19 cellular contexts compared by ENCODE assay signal in genomic region chr12:42957136-42957535, GRCh38.
DNase-seq lines count a peak whose midpoint lies in the region; ATAC-seq and TF ChIP-seq lines count a peak whose summit lies in the region.
"Had no signal": no experiment of that assay in that cellular context is flagged by ENCODE, and none has a peak within 500 bp of the region (broad histone marks: within the 10 kb centered on the region; RNA-seq: fewer than 3 reads in every experiment).

No MANE protein-coding gene starts in this region.

- CTCF ChIA-PET in CD8-positive, alpha-beta memory T cell (lab: Charles Lee), result no interaction called here

- DNase-seq in DMS 273 (lab: John Stamatoyannopoulos, UW; ENCODE audit: unreplicated experiment), result peak; percentile 82
- DNase-seq in NCI-H446 (lab: John Stamatoyannopoulos, UW), result peak; percentile 75 to 77
- DNase-seq in fibroblast of the aortic adventitia (ENCODE audit: low read depth), result peak; percentile 21
- DNase-seq in mesothelial cell of epicardium (ENCODE audit: low spot score in 2 of 2, unreplicated experiment in 2 of 2), result no peak
- no peak for DNase-seq in 8988T
- DNase-seq in stimulated activated CD4-positive, alpha-beta T cell treated with anti-CD3 and anti-CD28 coated beads, Interleukin-4, amount 100 ng/mL, for 24 hours, result no peak
- DNase-seq in CD8-positive, alpha-beta memory T cell, result no peak
- DNase-seq: COR-L47, H7, IMR-90, Karpas-422, NCI-H1417, NCI-H2029, NCI-H510A treated with DMSO at 0.1 percent for 48 hours, Peyer's patch, SHP77 treated with DMSO at 0.1 percent for 48 hours had no signal

- no peak overlapping the region for H3K4me3 Mint-ChIP-seq in mesothelial cell of epicardium
- H3K4me3 Mint-ChIP-seq in CD8-positive, alpha-beta memory T cell, result no peak overlapping the region
- H3K4me3 Mint-ChIP-seq: CD14-positive monocyte had no signal

- no peaks in the 10 kb centered on the region for H3K27me3 ChIP-seq in CD8-positive, alpha-beta memory T cell (ENCODE audit: insufficient read depth, low read length, poor library complexity, severe bottlenecking)
- H3K27me3 ChIP-seq: Peyer's patch had no signal

- H3K4me1 ChIP-seq in CD8-positive, alpha-beta memory T cell (ENCODE audit: insufficient read depth, low read length), result no peaks in the 10 kb centered on the region
- H3K4me1 ChIP-seq: Peyer's patch had no signal

- H3K27me3 Mint-ChIP-seq in mesothelial cell of epicardium (ENCODE audit: low read depth), result no peaks in the 10 kb centered on the region
- H3K27me3 Mint-ChIP-seq in CD8-positive, alpha-beta memory T cell, result peaks cover 0 to 2% of the 10 kb centered on the region in 2 donors

- no peaks in the 10 kb centered on the region for H3K36me3 ChIP-seq in CD8-positive, alpha-beta memory T cell (ENCODE audit: insufficient read depth, low read length)
- H3K36me3 ChIP-seq: Peyer's patch had no signal

- H3K9me3 ChIP-seq in CD8-positive, alpha-beta memory T cell (ENCODE audit: low read length), result no peaks in the 10 kb centered on the region
- H3K9me3 ChIP-seq: Peyer's patch had no signal

- H3K27ac Mint-ChIP-seq in mesothelial cell of epicardium, result peak overlapping the region; percentile 5
- H3K27ac Mint-ChIP-seq in CD8-positive, alpha-beta memory T cell, result no peak overlapping the region
- H3K27ac Mint-ChIP-seq: CD14-positive monocyte had no signal

- H3K4me1 Mint-ChIP-seq in mesothelial cell of epicardium, result peaks cover 43% of the 10 kb centered on the region
- H3K4me1 Mint-ChIP-seq in CD8-positive, alpha-beta memory T cell, result no peaks in the 10 kb centered on the region
- H3K4me1 Mint-ChIP-seq: CD14-positive monocyte had no signal

- ATAC-seq in HG03196 (IDR thresholded peaks at IDR 0.05; ENCODE audit: unreplicated experiment), result no peak
- ATAC-seq: SK-N-SH treated with all-trans-retinoic acid at 6 μM for 48 hours had no signal

- no peak overlapping the region for H3K4me3 ChIP-seq in fibroblast of the aortic adventitia (ENCODE audit: low read depth, low read length)
- H3K4me3 ChIP-seq in CD8-positive, alpha-beta memory T cell (ENCODE audit: low read length), result no peak overlapping the region
- H3K4me3 ChIP-seq: Peyer's patch had no signal

- TF ChIP-seq CTCF in fibroblast of the aortic adventitia (IDR thresholded peaks at IDR 0.05; ENCODE audit: insufficient read depth, low read length) (no peak), mesothelial cell of epicardium (IDR thresholded peaks at IDR 0.05; ENCODE audit: unreplicated experiment) (no peak)

- POLR2A ChIA-PET in CD8-positive, alpha-beta memory T cell (lab: Charles Lee), result no interaction called here

- peaks cover 18% of the 10 kb centered on the region for H3K9me3 Mint-ChIP-seq in mesothelial cell of epicardium
- peaks cover 0 to 13% (median 3%) of the 10 kb centered on the region in 5 donors for H3K9me3 Mint-ChIP-seq in CD8-positive, alpha-beta memory T cell

- H3K27ac ChIP-seq in CD8-positive, alpha-beta memory T cell (ENCODE audit: low read depth, low read length), result no peak overlapping the region
- H3K27ac ChIP-seq: Peyer's patch had no signal

- H3K36me3 Mint-ChIP-seq in mesothelial cell of epicardium, result peaks cover 8% of the 10 kb centered on the region
- no peaks in the 10 kb centered on the region for H3K36me3 Mint-ChIP-seq in CD8-positive, alpha-beta memory T cell
- H3K36me3 Mint-ChIP-seq: CD14-positive monocyte had no signal

Comparison
In these comparisons a context has a peak if more than half of its experiments do, and no peak if none do; other contexts are left out.
1. DNase-seq: peak in DMS 273 (single experiment), NCI-H446 (2 of 2) and fibroblast of the aortic adventitia (single experiment); none in mesothelial cell of epicardium (0 of 2), 8988T (single experiment), stimulated activated CD4-positive, alpha-beta T cell treated with anti-CD3 and anti-CD28 coated beads, Interleukin-4, amount 100 ng/mL, for 24 hours (single experiment) and CD8-positive, alpha-beta memory T cell (0 of 5).